18 cellular contexts compared by ENCODE assay signal in the genomic region with DNA sequence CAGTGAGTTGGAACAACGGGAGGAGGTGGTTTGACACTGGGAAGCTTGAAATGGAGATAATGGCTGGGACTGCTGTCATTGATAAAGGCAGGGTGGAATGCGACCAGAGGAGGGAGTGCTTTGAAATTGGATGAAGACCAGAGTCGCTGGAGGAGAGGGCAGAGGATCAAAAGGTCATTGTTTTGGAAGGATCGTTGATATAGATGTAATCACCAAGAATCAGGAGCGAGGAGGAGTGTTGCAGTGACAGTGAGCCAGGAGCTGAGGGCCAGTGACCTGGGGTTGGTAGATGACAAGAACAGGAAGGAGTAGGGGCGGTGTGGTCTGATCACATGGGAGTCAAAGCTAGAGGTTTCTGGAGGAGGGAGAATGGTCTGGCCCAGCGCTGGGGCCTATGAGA. TPM values are rescaled to one million over a fixed set of nuclear protein-coding genes. Genes with fewer than 3 reads are reported as not detected.
A peak's percentile ranks its signal among the peaks of the same experiment; 100 is the strongest.
DNase-seq lines count a peak whose midpoint lies in the region; ATAC-seq, FAIRE-seq and TF ChIP-seq lines count a peak whose summit lies in the region.
"Had no signal": no experiment of that assay in that cellular context is flagged by ENCODE, and none has a peak within 500 bp of the region (broad histone marks: within the 10 kb centered on the region; RNA-seq: fewer than 3 reads in every experiment).

No MANE protein-coding gene starts in this region.

- CTCF ChIA-PET in HepG2 (lab: Yijun Ruan, JAX; ENCODE audit: low intra/inter-chr PET ratio, low total read pairs): no interaction called here
- CTCF ChIA-PET in activated CD8-positive, alpha-beta T cell treated with anti-CD3 and anti-CD28 coated beads, Interleukin-2, amount 10 ng/mL, durations not matched to agents 7 days and 5 days (lab: Charles Lee): interaction anchor here (1.4 to 3.2 kb wide), 3 partner anchors 9 to 21 kb away, joined by 4 to 9 read pairs (median 5); no protein-coding TSS in a partner anchor

- peak; percentile 39 to 74 for TF ChIP-seq RAD21 in liver (IDR thresholded peaks at IDR 0.05)
- no peak for TF ChIP-seq RAD21 in HepG2 (CRISPR knock-in tag; IDR thresholded peaks at IDR 0.05)

- in situ Hi-C loops in HepG2 (cut with HindIII; ENCODE audit: extremely low pct_ligation_motif_present, low pct_unique_long_range_greater_than_20kb): no loop called here

- H3K4me3 ChIP-seq in liver (ENCODE audit: low read depth in 1 of 3, low read length in 3 of 3) (no peak overlapping the region), HepG2 (replicated peaks in 1 of 3; ENCODE audit: insufficient read depth in 1 of 3, low read depth in 2 of 3, low read length in 3 of 3) (no peak overlapping the region)
- H3K4me3 ChIP-seq: heart right ventricle, psoas muscle had no signal

- H3K27me3 ChIP-seq in liver (ENCODE audit: control insufficient read depth in 4 of 4, insufficient read depth in 4 of 4, low read length in 3 of 4) (no peaks in the 10 kb centered on the region), HepG2 (ENCODE audit: control insufficient read depth in 1 of 2, insufficient read depth in 2 of 2, low read length in 2 of 2) (no peaks in the 10 kb centered on the region)
- H3K27me3 ChIP-seq: heart right ventricle had no signal

- intact Hi-C loops in HepG2 (cut with micrococcal nuclease; ENCODE audit: unreplicated experiment): no loop called here

- peak overlapping the region; percentile 21 for H3K27ac Mint-ChIP-seq in activated CD8-positive, alpha-beta T cell treated with anti-CD3 and anti-CD28 coated beads, Interleukin-2, amount 10 ng/mL, durations not matched to agents 7 days and 5 days

- BruUV-seq in HepG2 (replicated peaks; lab: Mats Ljungman, UMichigan): no TSS peak

- H3K36me3 Mint-ChIP-seq in activated CD8-positive, alpha-beta T cell treated with anti-CD3 and anti-CD28 coated beads, Interleukin-2, amount 10 ng/mL, durations not matched to agents 7 days and 5 days (ENCODE audit: low read depth): peaks cover 62% of the 10 kb centered on the region

- H3K27ac ChIP-seq in liver (ENCODE audit: low read depth in 1 of 2, low read length in 2 of 2): no peak overlapping the region
- H3K27ac ChIP-seq in HepG2 (ENCODE audit: extremely low read length, insufficient read depth, low read length): no peak overlapping the region
- H3K27ac ChIP-seq: heart right ventricle, HL-60, KMS-11, psoas muscle had no signal

- no peaks in the 10 kb centered on the region for H3K9me3 ChIP-seq in liver (ENCODE audit: control insufficient read depth in 4 of 4, low read length in 3 of 4)
- H3K9me3 ChIP-seq in HepG2 (ENCODE audit: low read length): no peaks in the 10 kb centered on the region
- H3K9me3 ChIP-seq: heart right ventricle, psoas muscle had no signal

- no peak for DNase-seq in HepG2 (ENCODE audit: low spot score)
- no peak for DNase-seq in activated CD8-positive, alpha-beta T cell treated with anti-CD3 and anti-CD28 coated beads, Interleukin-2, amount 10 ng/mL, durations not matched to agents 7 days and 5 days
- peak; percentile 57 for DNase-seq in left lobe of liver (ENCODE audit: low spot score)
- no peak for DNase-seq in NCI-H524 (lab: John Stamatoyannopoulos, UW)
- DNase-seq: activated gamma-delta T cell, DMS 273 treated with DMSO at 0.1 percent for 48 hours, heart right ventricle, NCI-H1092 treated with DMSO at 0.1 percent for 48 hours, NCI-H2171, psoas muscle, RPMI8226 had no signal

- no peak for TF ChIP-seq POLR2A in HepG2 (IDR thresholded peaks at IDR 0.05; ENCODE audit: insufficient read depth in 1 of 2, low read depth in 2 of 2, low read length in 2 of 2)

- peak; percentile 29 for TF ChIP-seq CTCF in liver (IDR thresholded peaks at IDR 0.05; ENCODE audit: low read depth, low read length, missing input control)
- no peak for TF ChIP-seq CTCF in HepG2 (CRISPR knock-in tag; IDR thresholded peaks at IDR 0.05)

- no peak overlapping the region for H3K4me3 Mint-ChIP-seq in activated CD8-positive, alpha-beta T cell treated with anti-CD3 and anti-CD28 coated beads, Interleukin-2, amount 10 ng/mL, durations not matched to agents 7 days and 5 days
- H3K4me3 Mint-ChIP-seq: brain had no signal

- no peaks in the 10 kb centered on the region; the same call in 1 of the 2 replicates for H4K20me1 ChIP-seq in HepG2 (ENCODE audit: insufficient read depth, low read length)

- H3K79me2 ChIP-seq in HepG2 (ENCODE audit: insufficient read depth, low read length): no peaks in the 10 kb centered on the region

- no peak; the same call in 2 of the 3 replicates for ATAC-seq in HepG2
- ATAC-seq in activated CD8-positive, alpha-beta T cell treated with anti-CD3 and anti-CD28 coated beads, Interleukin-2, amount 10 ng/mL, durations not matched to agents 7 days and 5 days: no peak
- peak; percentile 85 for ATAC-seq in left lobe of liver
- no peak for ATAC-seq in GM18511 (IDR thresholded peaks at IDR 0.05; ENCODE audit: unreplicated experiment)
- no peak for ATAC-seq in HG03469 (IDR thresholded peaks at IDR 0.05; ENCODE audit: unreplicated experiment)
- no peak for ATAC-seq in HG03432 (IDR thresholded peaks at IDR 0.05; ENCODE audit: unreplicated experiment)
- ATAC-seq: psoas muscle had no signal

- no peak for FAIRE-seq in HepG2 (lab: Jason Lieb, UNC)

- peaks cover 0 to 10% (median 6%) of the 10 kb centered on the region in 4 donors for H3K4me1 ChIP-seq in liver (ENCODE audit: control insufficient read depth in 4 of 4, insufficient read depth in 4 of 4, low read length in 3 of 4)
- H3K4me1 ChIP-seq in HepG2 (ENCODE audit: insufficient read depth, low read length): no peaks in the 10 kb centered on the region
- H3K4me1 ChIP-seq: psoas muscle had no signal

- WGBS in liver: 43% methylated on average over 7 of the region's 7 CpGs
- 92% methylated on average over 7 of the region's 7 CpGs for WGBS in HepG2 (ENCODE audit: low lambda C conversion rate)

- no peak overlapping the region for H2AFZ ChIP-seq in HepG2 (ENCODE audit: low read length)

- no peaks in the 10 kb centered on the region for H3K27me3 Mint-ChIP-seq in activated CD8-positive, alpha-beta T cell treated with anti-CD3 and anti-CD28 coated beads, Interleukin-2, amount 10 ng/mL, durations not matched to agents 7 days and 5 days (ENCODE audit: low read depth)
- H3K27me3 Mint-ChIP-seq: brain had no signal

- peaks cover 24% of the 10 kb centered on the region for H3K4me1 Mint-ChIP-seq in activated CD8-positive, alpha-beta T cell treated with anti-CD3 and anti-CD28 coated beads, Interleukin-2, amount 10 ng/mL, durations not matched to agents 7 days and 5 days (ENCODE audit: low read depth)

- no peak overlapping the region for H3K4me2 ChIP-seq in HepG2 (ENCODE audit: low read depth, low read length)
- H3K4me2 ChIP-seq: KMS-11 had no signal

- no peaks in the 10 kb centered on the region for H3K9me3 Mint-ChIP-seq in activated CD8-positive, alpha-beta T cell treated with anti-CD3 and anti-CD28 coated beads, Interleukin-2, amount 10 ng/mL, durations not matched to agents 7 days and 5 days (ENCODE audit: insufficient read depth)
- H3K9me3 Mint-ChIP-seq: brain had no signal

- POLR2A ChIA-PET in HepG2 (lab: Yijun Ruan, JAX): no interaction called here
- POLR2A ChIA-PET in activated CD8-positive, alpha-beta T cell treated with anti-CD3 and anti-CD28 coated beads, Interleukin-2, amount 10 ng/mL, durations not matched to agents 7 days and 5 days (lab: Charles Lee): interaction anchor here (0.7 kb wide), 1 partner anchor 402 kb away, joined by 3 read pairs; no protein-coding TSS in a partner anchor

- no peak for TF ChIP-seq EP300 in HepG2 (IDR thresholded peaks at IDR 0.05; ENCODE audit: low read depth in 2 of 2, low read length in 2 of 2)
- no peak for TF ChIP-seq EP300 in HepG2 (CRISPR knock-in tag; IDR thresholded peaks at IDR 0.05; ENCODE audit: borderline replicate concordance)

- H3K9ac ChIP-seq in liver (ENCODE audit: low read depth in 1 of 2, low read length in 2 of 2) (no peak overlapping the region), HepG2 (ENCODE audit: insufficient read depth, low read depth, low read length) (no peak overlapping the region)
- H3K9ac ChIP-seq: KMS-11 had no signal

- H3K36me3 ChIP-seq in liver (ENCODE audit: control insufficient read depth in 4 of 4, insufficient read depth in 3 of 4, low read depth in 1 of 4, low read length in 3 of 4) (peaks cover 5 to 16% (median 10%) of the 10 kb centered on the region in 4 donors), HepG2 (replicated peaks in 1 of 2; ENCODE audit: control insufficient read depth in 1 of 2, insufficient read depth in 2 of 2, low read length in 2 of 2) (peaks cover 14 to 63% of the 10 kb centered on the region in 2 experiments)

TF ChIP-seq in liver, 16 proteins besides CTCF, POLR2A, EP300 and RAD21 (continues in another document):
- TF ChIP-seq HNF4A (conservative IDR thresholded peaks at IDR 0.05): peak; percentile 58 to 78

TF ChIP-seq in HepG2, 621 proteins besides CTCF, POLR2A, EP300 and RAD21 (continues in another document):
- no peak for TF ChIP-seq TCF12 (IDR thresholded peaks at IDR 0.05)
- TF ChIP-seq TCF12 (CRISPR knock-in tag; IDR thresholded peaks at IDR 0.05): no peak

RNA-seq across cellular contexts. Expression of gene TM9SF2, which starts 25.3 kb away (rescaled TPM):
- total RNA-seq in liver (100 to 1,000 TPM; 105 to 112 TPM), HepG2 (2016; rRNA removed; fragmentation: Illumina TruSeq; extraction: Trizol) (74.2 and 123 TPM in 2 replicates), left lobe of liver (90.8 TPM)
- polyA plus RNA-seq in liver (10 to 100 TPM; 70.2 to 92.9 TPM), HepG2 (2011; rRNA removed) (80.5 and 94.1 TPM in 2 replicates)
- total RNA-seq in HepG2 (2016; cell fraction: cytosol; rRNA removed; fragmentation: Illumina TruSeq; extraction: Trizol; ENCODE audit: low read depth): 7.8 and 10.3 TPM in 2 replicates
- total RNA-seq in HepG2 (2016; cell fraction: insoluble cytoplasmic fraction; rRNA removed; fragmentation: Illumina TruSeq; extraction: Trizol): 66.7 and 127 TPM in 2 replicates
- 20.6 and 26.5 TPM in 2 replicates for total RNA-seq in HepG2 (2016; cell fraction: membrane; rRNA removed; fragmentation: Illumina TruSeq; extraction: Trizol)
- total RNA-seq in HepG2 (2016; cell fraction: nucleus; rRNA removed; fragmentation: Illumina TruSeq; extraction: Trizol): 119 and 147 TPM in 2 replicates
- polyA plus RNA-seq in HepG2 (2011; cell fraction: cytosol; rRNA removed): 48.2 and 89.3 TPM in 2 replicates
- polyA plus RNA-seq in HepG2 (2011; cell fraction: nucleus; rRNA removed): 21.5 and 29.4 TPM in 2 replicates
- 98.2 and 106 TPM in 2 replicates for polyA plus RNA-seq in HepG2 (2012)
- 5.2 and 6.0 TPM in 2 replicates for polyA plus RNA-seq in HepG2 (2016; cell fraction: cytosol; fragmentation: Illumina TruSeq; extraction: Trizol; ENCODE audit: low read depth)
- polyA plus RNA-seq in HepG2 (2016; cell fraction: insoluble cytoplasmic fraction; fragmentation: Illumina TruSeq; extraction: Trizol; ENCODE audit: low read depth): 56.6 and 59.1 TPM in 2 replicates
- polyA plus RNA-seq in HepG2 (2016; cell fraction: membrane; fragmentation: Illumina TruSeq; extraction: Trizol; ENCODE audit: low read depth): 12.1 and 14.1 TPM in 2 replicates
- polyA plus RNA-seq in HepG2 (2016; cell fraction: nucleus; fragmentation: Illumina TruSeq; extraction: Trizol; ENCODE audit: insufficient read depth, low read depth): 114 and 122 TPM in 2 replicates
- polyA minus RNA-seq in HepG2 (2011; rRNA and poly(A)+ RNA removed; ENCODE audit: low replicate concordance): 60.8 and 81.5 TPM in 2 replicates
- polyA minus RNA-seq in HepG2 (2011; cell fraction: cytosol; rRNA and poly(A)+ RNA removed): 134 and 137 TPM in 2 replicates
- polyA minus RNA-seq in HepG2 (2011; cell fraction: nucleus; rRNA and poly(A)+ RNA removed): 65.5 and 71.9 TPM in 2 replicates
- total RNA-seq in activated CD8-positive, alpha-beta T cell treated with anti-CD3 and anti-CD28 coated beads, Interleukin-2, amount 10 ng/mL, durations not matched to agents 7 days and 5 days: 10 to 100 TPM; 64.4 to 64.5 TPM
